8 cellular contexts compared by ENCODE assay signal in genomic region chr9:109498195-109499060, GRCh38. TPM values are rescaled to one million over a fixed set of nuclear protein-coding genes. Genes with fewer than 3 reads are reported as not detected.
DNase-seq lines count a peak whose midpoint lies in the region; ATAC-seq, FAIRE-seq and TF ChIP-seq lines count a peak whose summit lies in the region.

TSS of gene PTPN3 (minus strand) at chr9:109498307. CDS start at chr9:109463434, 34,873 bp downstream.

- no peaks in the 10 kb centered on the region for H4K20me1 ChIP-seq in mammary epithelial cell (ENCODE audit: insufficient read depth, low read length)
- H4K20me1 ChIP-seq in HepG2 (ENCODE audit: insufficient read depth, low read length), result no peaks in the 10 kb centered on the region

- H3K9me3 ChIP-seq in mammary epithelial cell (replicated peaks; ENCODE audit: insufficient read depth, low read length) (no peaks in the 10 kb centered on the region), HepG2 (ENCODE audit: low read length) (no peaks in the 10 kb centered on the region)

- CTCF ChIA-PET in AG04449 (lab: Yijun Ruan, JAX) (interaction anchor here (2.2 kb wide), 1 partner anchor 28 kb away, joined by 6 read pairs; no protein-coding TSS in a partner anchor), mammary epithelial cell (lab: Charles Lee; ENCODE audit: low non-redundant PET) (no interaction called here), HepG2 (lab: Yijun Ruan, JAX; ENCODE audit: low intra/inter-chr PET ratio, low total read pairs) (no interaction called here)

- no peaks in the 10 kb centered on the region for H3K27me3 ChIP-seq in mammary epithelial cell (ENCODE audit: insufficient read depth, low read length)
- peaks cover 1 to 7% of the 10 kb centered on the region in 2 experiments; a peak in 4 of 5 replicates for H3K27me3 ChIP-seq in HepG2 (ENCODE audit: control insufficient read depth in 1 of 2, insufficient read depth in 2 of 2, low read length in 2 of 2)

- H3K79me2 ChIP-seq in mammary epithelial cell (ENCODE audit: insufficient read depth, low read length), result peaks cover 43% of the 10 kb centered on the region
- peaks cover 4% of the 10 kb centered on the region for H3K79me2 ChIP-seq in HepG2 (ENCODE audit: insufficient read depth, low read length)

- H3K4me2 ChIP-seq in mammary epithelial cell (ENCODE audit: insufficient read depth, low read depth, low read length) (peak within 1 kb of the TSS; percentile 94), HepG2 (ENCODE audit: low read depth, low read length) (peak within 1 kb of the TSS; percentile 96)

- no peak for DNase-seq in AG04449 (ENCODE audit: low read depth, low spot score)
- DNase-seq in HTR-8/SVneo (ENCODE audit: insufficient read length, low spot score), result peak; percentile 53
- peak; percentile 30 for DNase-seq in mammary epithelial cell
- DNase-seq in HepG2 (ENCODE audit: low spot score), result no peak

- H3K4me1 ChIP-seq in mammary epithelial cell (ENCODE audit: insufficient read depth, low read length) (peaks cover 27% of the 10 kb centered on the region), HepG2 (ENCODE audit: insufficient read depth, low read length) (peaks cover 38% of the 10 kb centered on the region), urinary bladder (ENCODE audit: insufficient read depth) (no peaks in the 10 kb centered on the region)

- TF ChIP-seq POLR2A in HepG2 (IDR thresholded peaks at IDR 0.05; ENCODE audit: insufficient read depth in 1 of 2, low read depth in 2 of 2, low read length in 2 of 2), result no peak
- TF ChIP-seq POLR2A in GM18505 (IDR thresholded peaks at IDR 0.05; ENCODE audit: borderline replicate concordance, extremely low read depth, insufficient read depth, insufficient read length), result no peak

- in situ Hi-C loops in mammary epithelial cell (cut with MboI; ENCODE audit: low sequenced_read_pairs in 2 of 2) (no loop called here), HepG2 (cut with HindIII; ENCODE audit: extremely low pct_ligation_motif_present, low pct_unique_long_range_greater_than_20kb) (no loop called here)

- POLR2A ChIA-PET in AG04449 (lab: Yijun Ruan, JAX), result no interaction called here
- POLR2A ChIA-PET in HepG2 (lab: Yijun Ruan, JAX), result interaction anchor here (1.0 to 7.3 kb wide), 4 partner anchors 10 to 28 kb away, joined by 3 to 71 read pairs (median 4); no protein-coding TSS in a partner anchor

- TF ChIP-seq CTCF in AG04449 (IDR thresholded peaks at IDR 0.05; ENCODE audit: insufficient read depth, low read length, missing control alignments) (no peak), mammary epithelial cell (conservative IDR thresholded peaks at IDR 0.05 in 1 of 2, IDR thresholded peaks at IDR 0.05 in 1 of 2; ENCODE audit: extremely low read depth in 1 of 2, insufficient read depth in 1 of 2, low read depth in 1 of 2, low read length in 2 of 2) (no peak), HepG2 (CRISPR knock-in tag; IDR thresholded peaks at IDR 0.05) (no peak)

- intact Hi-C loops in mammary epithelial cell (cut with micrococcal nuclease) (no loop called here), HepG2 (cut with micrococcal nuclease; ENCODE audit: unreplicated experiment) (loop anchor here (1.0 kb wide), 1 partner anchor 21 kb away; no protein-coding TSS in a partner anchor)

- TF ChIP-seq RAD21 in HepG2 (CRISPR knock-in tag; IDR thresholded peaks at IDR 0.05), result no peak

- FAIRE-seq in HTR-8/SVneo (lab: Jason Lieb, UNC) (no peak), HepG2 (lab: Jason Lieb, UNC) (no peak)

- no peak for TF ChIP-seq EP300 in HepG2 (IDR thresholded peaks at IDR 0.05; ENCODE audit: low read depth in 2 of 2, low read length in 2 of 2)
- TF ChIP-seq EP300 in HepG2 (CRISPR knock-in tag; IDR thresholded peaks at IDR 0.05; ENCODE audit: borderline replicate concordance), result no peak

- ATAC-seq in HepG2 (peak; percentile 57), GM18520 (IDR thresholded peaks at IDR 0.05; ENCODE audit: unreplicated experiment) (no peak), HG02885 (IDR thresholded peaks at IDR 0.05; ENCODE audit: poor library complexity, unreplicated experiment) (no peak), GM18505 (IDR thresholded peaks at IDR 0.05; ENCODE audit: unreplicated experiment) (no peak)

- WGBS in mammary epithelial cell (ENCODE audit: low coverage, missing lambda C conversion rate), result 54% methylated on average over 15 of the region's 76 CpGs
- WGBS in HepG2 (ENCODE audit: low lambda C conversion rate), result under 1% methylated on average over 19 of the region's 76 CpGs
- 7% methylated on average over 76 of the region's 76 CpGs for WGBS in urinary bladder

- peak within 1 kb of the TSS; percentile 72 for H3K27ac ChIP-seq in mammary epithelial cell (ENCODE audit: insufficient read depth, low read depth, low read length)
- no peak within 1 kb of the TSS for H3K27ac ChIP-seq in HepG2 (ENCODE audit: extremely low read length, insufficient read depth, low read length)
- H3K27ac ChIP-seq in urinary bladder (ENCODE audit: low read depth), result no peak within 1 kb of the TSS

- BruUV-seq in mammary epithelial cell (replicated peaks; lab: Mats Ljungman, UMichigan), result no TSS peak
- no TSS peak for BruUV-seq in HepG2 (replicated peaks; lab: Mats Ljungman, UMichigan)

- H3K36me3 ChIP-seq in mammary epithelial cell (ENCODE audit: insufficient read depth, low read length), result no peaks in the 10 kb centered on the region
- no peaks in the 10 kb centered on the region for H3K36me3 ChIP-seq in HepG2 (replicated peaks in 1 of 2; ENCODE audit: control insufficient read depth in 1 of 2, insufficient read depth in 2 of 2, low read length in 2 of 2)
- no peaks in the 10 kb centered on the region for H3K36me3 ChIP-seq in urinary bladder (ENCODE audit: insufficient read depth)

- dilution Hi-C loops in mammary epithelial cell (cut with HindIII; ENCODE audit: low sequenced_read_pairs), result no loop called here

- peak within 1 kb of the TSS; percentile 32 for H3K4me3 ChIP-seq in AG04449 (ENCODE audit: low read depth, low read length)
- H3K4me3 ChIP-seq in mammary epithelial cell (replicated peaks in 1 of 3; ENCODE audit: insufficient read depth in 1 of 3, low read depth in 2 of 3, low read length in 3 of 3), result peak within 1 kb of the TSS; percentile 60 to 84 (median 72)
- H3K4me3 ChIP-seq in HepG2 (replicated peaks in 1 of 3; ENCODE audit: insufficient read depth in 1 of 3, low read depth in 2 of 3, low read length in 3 of 3), result peak within 1 kb of the TSS; percentile 71 to 77 (median 74)
- H3K4me3 ChIP-seq in urinary bladder (ENCODE audit: low read depth, low read length), result peak within 1 kb of the TSS; percentile 77

- peak within 1 kb of the TSS; percentile 67 for H3K9ac ChIP-seq in mammary epithelial cell (ENCODE audit: insufficient read depth, low read length)
- H3K9ac ChIP-seq in HepG2 (ENCODE audit: insufficient read depth, low read depth, low read length), result peak within 1 kb of the TSS; percentile 50; the same call in 1 of the 2 replicates

- peak within 1 kb of the TSS; percentile 81 for H2AFZ ChIP-seq in mammary epithelial cell (ENCODE audit: low read depth, low read length)
- peak within 1 kb of the TSS; percentile 78 for H2AFZ ChIP-seq in HepG2 (ENCODE audit: low read length)

TF ChIP-seq in HepG2, 621 proteins besides CTCF, POLR2A, EP300 and RAD21 (continues in another document):
- peak; percentile 22; the same call in 1 of the 2 replicates for TF ChIP-seq ZBTB14 (CRISPR knock-in tag; IDR thresholded peaks at IDR 0.05)
- no peak for TF ChIP-seq ZNF414 (CRISPR knock-in tag; IDR thresholded peaks at IDR 0.05)
- no peak for TF ChIP-seq ZNF546 (CRISPR knock-in tag; conservative IDR thresholded peaks at IDR 0.05)
- no peak for TF ChIP-seq ZNF83 (CRISPR knock-in tag; IDR thresholded peaks at IDR 0.05; ENCODE audit: borderline replicate concordance)

RNA-seq across cellular contexts. Expression of gene PTPN3, which starts in this region (rescaled TPM):
- total RNA-seq in mammary epithelial cell, result 10 to 100 TPM; 23.0 to 41.8 TPM
- 18.2 TPM for polyA plus RNA-seq in mammary epithelial cell
- polyA minus RNA-seq in mammary epithelial cell, result 31.8 TPM
- total RNA-seq in HepG2 (2016; rRNA removed; fragmentation: Illumina TruSeq; extraction: Trizol), result 5.6 and 7.9 TPM in 2 replicates
- total RNA-seq in HepG2 (2016; cell fraction: cytosol; rRNA removed; fragmentation: Illumina TruSeq; extraction: Trizol; ENCODE audit: low read depth), result 1.3 TPM in 2 replicates
- 5.7 and 6.8 TPM in 2 replicates for total RNA-seq in HepG2 (2016; cell fraction: insoluble cytoplasmic fraction; rRNA removed; fragmentation: Illumina TruSeq; extraction: Trizol)
- total RNA-seq in HepG2 (2016; cell fraction: membrane; rRNA removed; fragmentation: Illumina TruSeq; extraction: Trizol), result 3.7 and 4.9 TPM in 2 replicates
- total RNA-seq in HepG2 (2016; cell fraction: nucleus; rRNA removed; fragmentation: Illumina TruSeq; extraction: Trizol), result 4.9 and 6.4 TPM in 2 replicates
- polyA plus RNA-seq in HepG2 (2011; rRNA removed), result 17.2 and 20.5 TPM in 2 replicates
- polyA plus RNA-seq in HepG2 (2011; cell fraction: cytosol; rRNA removed), result 9.8 and 14.5 TPM in 2 replicates
- 18.5 and 18.8 TPM in 2 replicates for polyA plus RNA-seq in HepG2 (2011; cell fraction: nucleus; rRNA removed)
- 6.4 and 8.5 TPM in 2 replicates for polyA plus RNA-seq in HepG2 (2012)
- 0.68 and 1.0 TPM in 2 replicates for polyA plus RNA-seq in HepG2 (2016; cell fraction: cytosol; fragmentation: Illumina TruSeq; extraction: Trizol; ENCODE audit: low read depth)
- polyA plus RNA-seq in HepG2 (2016; cell fraction: insoluble cytoplasmic fraction; fragmentation: Illumina TruSeq; extraction: Trizol; ENCODE audit: low read depth), result 6.0 and 7.7 TPM in 2 replicates
- 1.8 and 2.7 TPM in 2 replicates for polyA plus RNA-seq in HepG2 (2016; cell fraction: membrane; fragmentation: Illumina TruSeq; extraction: Trizol; ENCODE audit: low read depth)
- 9.2 and 9.7 TPM in 2 replicates for polyA plus RNA-seq in HepG2 (2016; cell fraction: nucleus; fragmentation: Illumina TruSeq; extraction: Trizol; ENCODE audit: insufficient read depth, low read depth)
- 11.9 and 17.0 TPM in 2 replicates for polyA minus RNA-seq in HepG2 (2011; rRNA and poly(A)+ RNA removed; ENCODE audit: low replicate concordance)
- 7.4 and 10.0 TPM in 2 replicates for polyA minus RNA-seq in HepG2 (2011; cell fraction: cytosol; rRNA and poly(A)+ RNA removed)
- polyA minus RNA-seq in HepG2 (2011; cell fraction: nucleus; rRNA and poly(A)+ RNA removed), result 18.0 and 21.4 TPM in 2 replicates
- total RNA-seq in urinary bladder, result 4.2 TPM
- polyA plus RNA-seq in urinary bladder, result 1.9 TPM

Comparison
In these comparisons a context has a peak if more than half of its experiments do, and no peak if none do; other contexts are left out.
1. DNase-seq: peak in HTR-8/SVneo (single experiment) and mammary epithelial cell (single experiment); none in AG04449 (single experiment) and HepG2 (single experiment).
2. Peak in every context shown above with its lines, with median percentiles within 50 percentile points of each other: H3K4me3 ChIP-seq.